In the genomic region with DNA sequence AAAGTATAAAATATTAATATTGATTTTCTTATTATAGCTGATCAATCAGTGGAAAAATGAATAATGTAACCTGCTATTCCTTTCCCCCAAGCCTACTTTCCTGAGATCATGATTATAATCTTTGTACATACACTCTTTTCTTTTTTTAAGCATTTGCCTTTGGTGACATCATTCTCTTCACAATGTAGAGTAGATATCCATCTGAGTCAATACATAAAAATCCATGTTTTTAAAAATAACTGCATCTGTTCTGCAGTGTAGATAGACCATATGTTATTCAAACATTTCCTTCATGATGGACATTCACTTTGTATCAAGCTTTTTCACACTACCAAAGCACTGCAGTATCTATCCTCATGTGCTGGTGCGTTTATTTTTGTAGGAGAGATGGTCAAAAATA, we compare ENCODE assay signal across 17 cellular contexts.
"Had no signal": no experiment of that assay in that cellular context is flagged by ENCODE, and none has a peak within 500 bp of the region (broad histone marks: within the 10 kb centered on the region; RNA-seq: fewer than 3 reads in every experiment).

No MANE protein-coding gene starts in this region.

- ATAC-seq: effector memory CD8-positive, alpha-beta T cell; sciatic nerve; stimulated activated naive CD8-positive, alpha-beta T cell treated with anti-CD3 and anti-CD28 coated beads, Interleukin-15, amount 100 ng/mL, for 72 hours; T-helper 17 cell; WTC11 had no signal

- H3K4me3 Mint-ChIP-seq: activated CD4-positive, alpha-beta memory T cell treated with anti-CD3 and anti-CD28 coated beads, Interleukin-2, amount 10 ng/mL, durations not matched to agents 7 days and 5 days; activated naive CD4-positive, alpha-beta T cell treated with anti-CD3 and anti-CD28 coated beads, Interleukin-2, amount 50 U/mL, for 24 hours; brain; effector memory CD8-positive, alpha-beta T cell; stimulated activated naive CD8-positive, alpha-beta T cell treated with anti-CD3 and anti-CD28 coated beads, Interleukin-15, amount 100 ng/mL, for 72 hours; T-helper 17 cell; WTC11 had no signal

- H3K27ac ChIP-seq: testis, upper lobe of left lung had no signal

- H3K9me3 ChIP-seq: testis, upper lobe of left lung had no signal

- H3K36me3 Mint-ChIP-seq: activated naive CD4-positive, alpha-beta T cell treated with anti-CD3 and anti-CD28 coated beads, Interleukin-2, amount 50 U/mL, for 24 hours; brain; WTC11 had no signal

- H3K27me3 ChIP-seq: testis, upper lobe of left lung had no signal

- H3K27me3 Mint-ChIP-seq: activated CD4-positive, alpha-beta memory T cell treated with anti-CD3 and anti-CD28 coated beads, Interleukin-2, amount 10 ng/mL, durations not matched to agents 7 days and 5 days; brain; effector memory CD8-positive, alpha-beta T cell; T-helper 17 cell had no signal

- H3K9me3 Mint-ChIP-seq: brain; stimulated activated naive CD8-positive, alpha-beta T cell treated with anti-CD3 and anti-CD28 coated beads, Interleukin-15, amount 100 ng/mL, for 72 hours; WTC11 had no signal

- DNase-seq: activated CD4-positive, alpha-beta memory T cell treated with anti-CD3 and anti-CD28 coated beads, Interleukin-2, amount 10 ng/mL, durations not matched to agents 7 days and 5 days; activated CD4-positive, alpha-beta T cell treated with anti-CD3 and anti-CD28 coated beads for 4 hours; activated effector memory CD4-positive, alpha-beta T cell treated with anti-CD3 and anti-CD28 coated beads, Interleukin-2, amount 50 U/mL, for 16 hours; activated T-cell treated with anti-CD3 and anti-CD28 coated beads, Interleukin-2, amount 50 U/mL, for 48 hours; central memory CD4-positive, alpha-beta T cell; dermis blood vessel endothelial cell; effector memory CD8-positive, alpha-beta T cell; glutamatergic neuron; stimulated activated CD4-positive, alpha-beta T cell treated with anti-CD3 and anti-CD28 coated beads, Interleukin-1b, Interleukin-23, amount 100 ng/mL, for 48 hours; stimulated activated naive CD8-positive, alpha-beta T cell treated with anti-CD3 and anti-CD28 coated beads, Interleukin-15, amount 100 ng/mL, for 72 hours; T-helper 17 cell; testis; upper lobe of left lung had no signal

- H3K4me3 ChIP-seq: testis, upper lobe of left lung had no signal

- H3K4me1 Mint-ChIP-seq: activated CD4-positive, alpha-beta memory T cell treated with anti-CD3 and anti-CD28 coated beads, Interleukin-2, amount 10 ng/mL, durations not matched to agents 7 days and 5 days; activated naive CD4-positive, alpha-beta T cell treated with anti-CD3 and anti-CD28 coated beads, Interleukin-2, amount 50 U/mL, for 24 hours; stimulated activated naive CD8-positive, alpha-beta T cell treated with anti-CD3 and anti-CD28 coated beads, Interleukin-15, amount 100 ng/mL, for 72 hours; T-helper 17 cell had no signal

- H3K36me3 ChIP-seq: upper lobe of left lung had no signal

- H3K27ac Mint-ChIP-seq: activated CD4-positive, alpha-beta memory T cell treated with anti-CD3 and anti-CD28 coated beads, Interleukin-2, amount 10 ng/mL, durations not matched to agents 7 days and 5 days; activated naive CD4-positive, alpha-beta T cell treated with anti-CD3 and anti-CD28 coated beads, Interleukin-2, amount 50 U/mL, for 24 hours; effector memory CD8-positive, alpha-beta T cell; stimulated activated naive CD8-positive, alpha-beta T cell treated with anti-CD3 and anti-CD28 coated beads, Interleukin-15, amount 100 ng/mL, for 72 hours; T-helper 17 cell had no signal
